Comparison of ENCODE assay signal across 1 cellular context in genomic region chr3:129313415-129313982, GRCh38.
TF ChIP-seq lines count a peak whose summit lies in the region.

No MANE protein-coding gene starts in this region.

TF ChIP-seq in IMR-90, 13 proteins besides CTCF, POLR2A, EP300 and RAD21 (continued from another document):
- TF ChIP-seq ELK1 (IDR thresholded peaks at IDR 0.05; ENCODE audit: borderline replicate concordance, low read depth, low read length): no peak
- no peak for TF ChIP-seq NFE2L2 (IDR thresholded peaks at IDR 0.05; ENCODE audit: low read depth, low read length)
- no peak for TF ChIP-seq SMC3 (IDR thresholded peaks at IDR 0.05; ENCODE audit: low read depth, low read length)
- TF ChIP-seq CHD1 (IDR thresholded peaks at IDR 0.05; ENCODE audit: low read depth, low read length): no peak
- TF ChIP-seq MAFK (IDR thresholded peaks at IDR 0.05; ENCODE audit: low read depth, low read length): no peak
- no peak for TF ChIP-seq FOS (IDR thresholded peaks at IDR 0.05; ENCODE audit: low read depth, low read length)
- no peak for TF ChIP-seq MAZ (IDR thresholded peaks at IDR 0.05; ENCODE audit: borderline replicate concordance, low read depth, low read length)
- TF ChIP-seq RCOR1 (IDR thresholded peaks at IDR 0.05; ENCODE audit: insufficient replicate concordance, low read length): no peak
- TF ChIP-seq, protein P1, sequence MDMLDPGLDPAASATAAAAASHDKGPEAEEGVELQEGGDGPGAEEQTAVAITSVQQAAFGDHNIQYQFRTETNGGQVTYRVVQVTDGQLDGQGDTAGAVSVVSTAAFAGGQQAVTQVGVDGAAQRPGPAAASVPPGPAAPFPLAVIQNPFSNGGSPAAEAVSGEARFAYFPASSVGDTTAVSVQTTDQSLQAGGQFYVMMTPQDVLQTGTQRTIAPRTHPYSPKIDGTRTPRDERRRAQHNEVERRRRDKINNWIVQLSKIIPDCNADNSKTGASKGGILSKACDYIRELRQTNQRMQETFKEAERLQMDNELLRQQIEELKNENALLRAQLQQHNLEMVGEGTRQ (IDR thresholded peaks at IDR 0.05; ENCODE audit: low read depth, low read length): no peak
- TF ChIP-seq MXI1 (IDR thresholded peaks at IDR 0.05; ENCODE audit: borderline replicate concordance, low read depth, low read length): no peak
- no peak for TF ChIP-seq RFX5 (IDR thresholded peaks at IDR 0.05; ENCODE audit: low read depth, low read length)
- no peak for TF ChIP-seq CEBPB (IDR thresholded peaks at IDR 0.05; ENCODE audit: low read depth, low read length)
